In the genomic region with DNA sequence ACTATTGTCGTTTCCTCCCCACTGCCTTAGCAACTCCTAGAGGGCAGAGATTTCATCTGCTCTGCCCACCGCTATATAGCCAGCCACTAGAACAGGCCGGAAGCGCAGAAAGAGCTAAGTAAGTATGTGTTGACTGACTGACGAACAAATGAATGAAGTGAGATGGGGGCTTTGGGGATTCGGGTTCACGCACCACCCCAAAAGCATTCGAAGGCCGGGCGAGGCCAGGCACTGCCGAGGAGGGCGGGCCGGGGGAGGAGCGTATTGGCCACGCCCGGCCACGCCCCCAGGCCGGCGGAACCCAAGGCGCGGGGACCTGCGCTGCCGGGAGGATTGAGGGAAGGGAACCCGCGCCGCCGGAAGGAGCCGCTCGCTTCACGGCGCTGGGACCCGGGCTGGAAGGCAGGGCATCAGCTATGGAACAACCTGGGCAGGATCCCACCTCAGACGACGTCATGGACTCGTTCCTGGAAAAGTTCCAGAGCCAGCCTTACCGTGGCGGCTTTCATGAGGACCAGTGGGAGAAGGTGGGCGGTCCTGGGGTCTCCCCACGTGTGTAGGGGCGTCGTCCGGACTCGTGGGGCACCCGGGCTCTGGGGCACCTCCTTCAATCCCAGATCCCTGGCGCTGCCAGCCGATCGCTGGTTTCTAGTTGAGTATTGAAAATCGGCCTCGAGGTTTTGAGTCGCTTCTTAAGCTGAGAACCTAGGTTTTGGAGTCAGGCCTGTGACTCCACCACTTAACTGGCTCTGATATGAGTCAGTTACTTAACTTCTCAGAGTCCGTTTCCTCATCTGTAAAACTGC, we compare ENCODE assay signal across 8 cellular contexts. TPM values are rescaled to one million over a fixed set of nuclear protein-coding genes. Genes with fewer than 3 reads are reported as not detected.
DNase-seq lines count a peak whose midpoint lies in the region; TF ChIP-seq lines count a peak whose summit lies in the region.

A gene with protein sequence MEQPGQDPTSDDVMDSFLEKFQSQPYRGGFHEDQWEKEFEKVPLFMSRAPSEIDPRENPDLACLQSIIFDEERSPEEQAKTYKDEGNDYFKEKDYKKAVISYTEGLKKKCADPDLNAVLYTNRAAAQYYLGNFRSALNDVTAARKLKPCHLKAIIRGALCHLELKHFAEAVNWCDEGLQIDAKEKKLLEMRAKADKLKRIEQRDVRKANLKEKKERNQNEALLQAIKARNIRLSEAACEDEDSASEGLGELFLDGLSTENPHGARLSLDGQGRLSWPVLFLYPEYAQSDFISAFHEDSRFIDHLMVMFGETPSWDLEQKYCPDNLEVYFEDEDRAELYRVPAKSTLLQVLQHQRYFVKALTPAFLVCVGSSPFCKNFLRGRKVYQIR (plus strand): TSS at position 369 of the 806 bp plus-strand sequence. CDS start 48 bp downstream, at position 417.

- peaks cover 0 to 33% (median 29%) of the 10 kb centered on the region in 4 donors for H3K36me3 ChIP-seq in stomach

- DNase-seq in EL = peak; percentile 83
- DNase-seq in GOT3 (lab: John Stamatoyannopoulos, UW) = peak; percentile 51
- DNase-seq in LNCaP clone FGC (ENCODE audit: low read depth) = no peak
- peak; percentile 58 to 77 for DNase-seq in SHP77 (lab: John Stamatoyannopoulos, UW)
- DNase-seq in activated gamma-delta T cell (lab: John Stamatoyannopoulos, UW) = peak; percentile 62
- DNase-seq in foreskin fibroblast = peak; percentile 80 to 94
- peak; percentile 72 for DNase-seq in neural crest cell (ENCODE audit: low read depth, low spot score)
- DNase-seq in stomach = peak; percentile 87

- TF ChIP-seq EP300 in stomach (IDR thresholded peaks at IDR 0.05) = no peak

- H3K9me3 ChIP-seq in stomach = no peaks in the 10 kb centered on the region

- peaks cover 2% of the 10 kb centered on the region for H3K36me3 Mint-ChIP-seq in neural crest cell (ENCODE audit: low read depth)

- no peak for TF ChIP-seq POLR2A in stomach (IDR thresholded peaks at IDR 0.05)

- H3K4me3 Mint-ChIP-seq in neural crest cell = peak within 1 kb of the TSS; percentile 90

- H3K4me1 ChIP-seq in stomach = peaks cover 7 to 36% (median 16%) of the 10 kb centered on the region in 4 donors

- H3K4me1 Mint-ChIP-seq in neural crest cell = peaks cover 20% of the 10 kb centered on the region

- H3K27me3 Mint-ChIP-seq in neural crest cell (ENCODE audit: low read depth) = peaks cover 28% of the 10 kb centered on the region

- WGBS in stomach, 5 donors = 0 to 1% (median 1%) methylated on average over 37 to 51 of the region's 51 CpGs

- intact Hi-C loops in stomach (cut with DNase I; ENCODE audit: low total_unique reads) = no loop called here

- no peaks in the 10 kb centered on the region for H3K27me3 ChIP-seq in stomach

- peak within 1 kb of the TSS; percentile 62 to 89 (median 82) for H3K27ac ChIP-seq in stomach

- H3K27ac Mint-ChIP-seq in neural crest cell (ENCODE audit: unreplicated experiment) = peak within 1 kb of the TSS; percentile 83

- TF ChIP-seq CTCF in LNCaP clone FGC (IDR thresholded peaks at IDR 0.05; ENCODE audit: control insufficient read depth, extremely low read depth, insufficient read depth) (no peak), foreskin fibroblast (IDR thresholded peaks at IDR 0.05; ENCODE audit: low read depth, low read length) (no peak), neural crest cell (conservative IDR thresholded peaks at IDR 0.05) (no peak), stomach (IDR thresholded peaks at IDR 0.05) (no peak)

- H3K9me3 Mint-ChIP-seq in neural crest cell = no peaks in the 10 kb centered on the region

- H3K4me3 ChIP-seq in LNCaP clone FGC (ENCODE audit: low read depth, low read length) (peak within 1 kb of the TSS; percentile 84), foreskin fibroblast (ENCODE audit: low read depth in 1 of 2, low read length in 2 of 2) (peak within 1 kb of the TSS; percentile 89 to 98), stomach (peak within 1 kb of the TSS; percentile 84 to 94 (median 90))

RNA-seq across cellular contexts. Expression of the gene that starts here (rescaled TPM):
- 27.9 and 28.5 TPM in 2 replicates for total RNA-seq in neural crest cell
- total RNA-seq in stomach = 10 to 100 TPM in 3 of 5 donors, 1 to 10 TPM in 2; 1.4 to 66.1 (median 17.8) TPM
- 10 to 100 TPM; 11.7 to 14.2 (median 12.6) TPM for polyA plus RNA-seq in stomach
